ENCODE assay signal across 10 cellular contexts in the genomic region with DNA sequence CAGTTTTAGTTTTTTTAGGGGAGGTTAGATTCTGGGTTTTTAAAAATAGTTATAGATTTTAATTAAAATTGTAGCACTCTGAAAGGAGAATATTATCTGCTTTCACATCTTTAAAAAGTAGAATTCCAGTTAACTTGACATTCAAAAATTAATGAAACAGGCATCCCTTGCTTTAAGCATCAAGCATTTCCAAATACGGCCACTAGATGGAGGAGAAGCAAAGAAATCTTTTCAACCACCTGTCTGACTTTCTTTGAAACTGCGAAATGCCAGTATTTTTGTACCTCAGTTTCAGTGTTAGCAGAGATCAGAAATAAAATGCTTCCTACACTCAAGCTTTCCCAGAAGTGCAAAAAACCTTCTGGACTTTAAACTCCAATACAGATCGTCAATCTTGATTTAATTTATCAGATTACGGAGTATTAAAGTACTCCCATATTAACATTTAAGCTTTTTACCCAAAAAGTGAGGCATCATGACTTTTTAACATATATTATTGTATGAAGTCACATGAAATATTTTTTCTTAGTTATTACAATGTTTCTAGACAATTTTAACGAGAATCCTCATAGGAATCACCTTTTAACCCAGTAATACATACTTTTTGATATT.
DNase-seq lines count a peak whose midpoint lies in the region; ATAC-seq and TF ChIP-seq lines count a peak whose summit lies in the region.
"Had no signal": no experiment of that assay in that cellular context is flagged by ENCODE, and none has a peak within 500 bp of the region (broad histone marks: within the 10 kb centered on the region; RNA-seq: fewer than 3 reads in every experiment).

No MANE protein-coding gene starts in this region.

- in situ Hi-C loops in GM13976 (cut with MboI; ENCODE audit: low sequenced_read_pairs, unreplicated experiment): loop anchor here (5.0 kb wide), 1 partner anchor 235 kb away; no protein-coding TSS in a partner anchor

- H3K4me3 ChIP-seq in BE2C (ENCODE audit: low read depth, low read length) (no peak overlapping the region), WERI-Rb-1 (ENCODE audit: low read depth, low read length) (no peak overlapping the region), right atrium auricular region (no peak overlapping the region)
- H3K4me3 ChIP-seq: SJSA1 had no signal

- ATAC-seq in HG02840 (IDR thresholded peaks at IDR 0.05; ENCODE audit: low FRiP score, unreplicated experiment): peak; percentile 53
- peak; percentile 49 to 56 for ATAC-seq in stimulated activated naive B cell treated with anti-CD40 and anti-IgM and Interleukin-4, amounts not matched to agents 10 μg/mL and 1 μg/mL and 100 μg/mL, for 72 hours (replicated peaks)
- no peak for ATAC-seq in stimulated activated memory B cell treated with anti-CD40 and anti-IgM and Interleukin-4, amounts not matched to agents 10 μg/mL and 1 μg/mL and 100 μg/mL, for 72 hours

- no peak overlapping the region for H3K4me3 Mint-ChIP-seq in stimulated activated naive B cell treated with anti-CD40 and anti-IgM and Interleukin-4, amounts not matched to agents 10 μg/mL and 1 μg/mL and 100 μg/mL, for 72 hours
- H3K4me3 Mint-ChIP-seq in stimulated activated memory B cell treated with anti-CD40 and anti-IgM and Interleukin-4, amounts not matched to agents 10 μg/mL and 1 μg/mL and 100 μg/mL, for 72 hours: no peak overlapping the region
- H3K4me3 Mint-ChIP-seq: naive B cell had no signal

- no peaks in the 10 kb centered on the region for H3K27me3 ChIP-seq in BE2C
- no peaks in the 10 kb centered on the region for H3K27me3 ChIP-seq in WERI-Rb-1 (ENCODE audit: insufficient read depth, low read depth, severe bottlenecking)
- H3K27me3 ChIP-seq in right atrium auricular region: no peaks in the 10 kb centered on the region
- H3K27me3 ChIP-seq: SJSA1 had no signal

- H3K4me1 Mint-ChIP-seq in stimulated activated naive B cell treated with anti-CD40 and anti-IgM and Interleukin-4, amounts not matched to agents 10 μg/mL and 1 μg/mL and 100 μg/mL, for 72 hours: peaks cover 0 to 2% of the 10 kb centered on the region in 2 donors
- no peaks in the 10 kb centered on the region for H3K4me1 Mint-ChIP-seq in stimulated activated memory B cell treated with anti-CD40 and anti-IgM and Interleukin-4, amounts not matched to agents 10 μg/mL and 1 μg/mL and 100 μg/mL, for 72 hours
- H3K4me1 Mint-ChIP-seq: naive B cell had no signal

- H3K36me3 Mint-ChIP-seq in stimulated activated naive B cell treated with anti-CD40 and anti-IgM and Interleukin-4, amounts not matched to agents 10 μg/mL and 1 μg/mL and 100 μg/mL, for 72 hours: no peaks in the 10 kb centered on the region
- no peaks in the 10 kb centered on the region for H3K36me3 Mint-ChIP-seq in stimulated activated memory B cell treated with anti-CD40 and anti-IgM and Interleukin-4, amounts not matched to agents 10 μg/mL and 1 μg/mL and 100 μg/mL, for 72 hours
- H3K36me3 Mint-ChIP-seq: naive B cell had no signal

- no peaks in the 10 kb centered on the region for H3K4me1 ChIP-seq in BE2C
- no peaks in the 10 kb centered on the region for H3K4me1 ChIP-seq in right atrium auricular region

- H3K36me3 ChIP-seq in BE2C (no peaks in the 10 kb centered on the region), WERI-Rb-1 (no peaks in the 10 kb centered on the region), right atrium auricular region (no peaks in the 10 kb centered on the region)

- H3K27ac Mint-ChIP-seq in stimulated activated naive B cell treated with anti-CD40 and anti-IgM and Interleukin-4, amounts not matched to agents 10 μg/mL and 1 μg/mL and 100 μg/mL, for 72 hours: no peak overlapping the region
- H3K27ac Mint-ChIP-seq in stimulated activated memory B cell treated with anti-CD40 and anti-IgM and Interleukin-4, amounts not matched to agents 10 μg/mL and 1 μg/mL and 100 μg/mL, for 72 hours: no peak overlapping the region
- H3K27ac Mint-ChIP-seq: naive B cell had no signal

- H3K9me3 ChIP-seq in BE2C (no peaks in the 10 kb centered on the region), WERI-Rb-1 (ENCODE audit: severe bottlenecking) (no peaks in the 10 kb centered on the region), right atrium auricular region (no peaks in the 10 kb centered on the region)
- H3K9me3 ChIP-seq: SJSA1 had no signal

- H3K27me3 Mint-ChIP-seq in stimulated activated naive B cell treated with anti-CD40 and anti-IgM and Interleukin-4, amounts not matched to agents 10 μg/mL and 1 μg/mL and 100 μg/mL, for 72 hours: peaks cover 0 to 7% of the 10 kb centered on the region in 2 donors
- H3K27me3 Mint-ChIP-seq in stimulated activated memory B cell treated with anti-CD40 and anti-IgM and Interleukin-4, amounts not matched to agents 10 μg/mL and 1 μg/mL and 100 μg/mL, for 72 hours: peaks cover 9% of the 10 kb centered on the region

- TF ChIP-seq CTCF in BE2C (IDR thresholded peaks at IDR 0.05; ENCODE audit: low read depth, low read length) (peak; percentile 81), GM13976 (IDR thresholded peaks at IDR 0.05; ENCODE audit: borderline replicate concordance, control extremely low read depth, extremely low read depth, insufficient read depth, missing control alignments) (peak; percentile 74), WERI-Rb-1 (IDR thresholded peaks at IDR 0.05; ENCODE audit: low read depth, low read length) (peak; percentile 23; the same call in 1 of the 2 replicates), right atrium auricular region (IDR thresholded peaks at IDR 0.05) (peak; percentile 54 to 94)

- no peaks in the 10 kb centered on the region for H3K9me3 Mint-ChIP-seq in stimulated activated naive B cell treated with anti-CD40 and anti-IgM and Interleukin-4, amounts not matched to agents 10 μg/mL and 1 μg/mL and 100 μg/mL, for 72 hours
- no peaks in the 10 kb centered on the region for H3K9me3 Mint-ChIP-seq in stimulated activated memory B cell treated with anti-CD40 and anti-IgM and Interleukin-4, amounts not matched to agents 10 μg/mL and 1 μg/mL and 100 μg/mL, for 72 hours
- H3K9me3 Mint-ChIP-seq: naive B cell had no signal

- DNase-seq in BE2C (peak; percentile 26), GM13976 (ENCODE audit: low spot score) (peak; percentile 62), NCI-H1694 (lab: John Stamatoyannopoulos, UW) (peak; percentile 54), WERI-Rb-1 (no peak), right atrium auricular region (ENCODE audit: low spot score) (no peak)
- DNase-seq in stimulated activated naive B cell treated with anti-CD40 and anti-IgM and Interleukin-4, amounts not matched to agents 10 μg/mL and 1 μg/mL and 100 μg/mL, for 72 hours: no peak
- DNase-seq: naive B cell had no signal

- H3K27ac ChIP-seq in WERI-Rb-1: no peak overlapping the region
- no peak overlapping the region for H3K27ac ChIP-seq in right atrium auricular region
- H3K27ac ChIP-seq: SJSA1 had no signal

Comparison
In these comparisons a context has a peak if more than half of its experiments do, and no peak if none do; other contexts are left out.
1. DNase-seq: peak in BE2C (single experiment), GM13976 (single experiment) and NCI-H1694 (single experiment); none in WERI-Rb-1 (single experiment), right atrium auricular region (single experiment) and stimulated activated naive B cell treated with anti-CD40 and anti-IgM and Interleukin-4, amounts not matched to agents 10 μg/mL and 1 μg/mL and 100 μg/mL, for 72 hours (single experiment).
2. CTCF ChIP-seq: peak in every context shown above with its lines; median percentile 81 in BE2C; 74 in GM13976; 74 in right atrium auricular region; 23 in WERI-Rb-1.